Comparison of ENCODE assay signal across 8 cellular contexts in genomic region chr5:95081500-95082355, GRCh38.
DNase-seq lines count a peak whose midpoint lies in the region; ATAC-seq and TF ChIP-seq lines count a peak whose summit lies in the region.

No MANE protein-coding gene starts in this region.

- H3K27me3 ChIP-seq in adrenal gland (no peaks in the 10 kb centered on the region), hepatocyte (no peaks in the 10 kb centered on the region), skeletal muscle satellite cell (ENCODE audit: control insufficient read depth, insufficient read depth, low read length) (no peaks in the 10 kb centered on the region)

- in situ Hi-C loops in ACHN (cut with HindIII; ENCODE audit: low pct_ligation_motif_present, low pct_unique_long_range_greater_than_20kb, low sequenced_read_pairs): no loop called here

- H3K27ac ChIP-seq in adrenal gland: peak overlapping the region in 1 of 5 donors; percentile 59
- H3K27ac ChIP-seq in hepatocyte: no peak overlapping the region

- H3K4me2 ChIP-seq in hepatocyte (peak overlapping the region; percentile 54), skeletal muscle satellite cell (ENCODE audit: low read length) (peak overlapping the region; percentile 75)

- no peaks in the 10 kb centered on the region for H4K20me1 ChIP-seq in hepatocyte (ENCODE audit: insufficient read depth, poor library complexity, severe bottlenecking)

- H3K9me2 ChIP-seq in hepatocyte (replicated peaks; ENCODE audit: insufficient read depth): no peaks in the 10 kb centered on the region

- no peaks in the 10 kb centered on the region for H3K9me3 ChIP-seq in adrenal gland (replicated peaks in 1 of 3)
- no peaks in the 10 kb centered on the region for H3K9me3 ChIP-seq in hepatocyte (ENCODE audit: low read depth)
- H3K9me3 ChIP-seq in skeletal muscle satellite cell (replicated peaks; ENCODE audit: low read length): no peaks in the 10 kb centered on the region

- H3K9ac ChIP-seq in skeletal muscle satellite cell (ENCODE audit: low read depth, low read length): peak overlapping the region; percentile 88

- no peaks in the 10 kb centered on the region for H3K36me3 ChIP-seq in adrenal gland (replicated peaks in 1 of 2)
- no peaks in the 10 kb centered on the region for H3K36me3 ChIP-seq in hepatocyte (replicated peaks; ENCODE audit: insufficient read depth, low read depth)
- no peaks in the 10 kb centered on the region for H3K36me3 ChIP-seq in skeletal muscle satellite cell (ENCODE audit: insufficient read depth, low read length)

- intact Hi-C loops in adrenal gland (cut with DNase I): no loop called here

- TF ChIP-seq CTCF in adrenal gland (IDR thresholded peaks at IDR 0.05) (no peak), hepatocyte (IDR thresholded peaks at IDR 0.05; ENCODE audit: poor library complexity) (no peak)

- peak overlapping the region in 1 of 4 donors; percentile 41 for H3K4me3 ChIP-seq in adrenal gland
- H3K4me3 ChIP-seq in hepatocyte: no peak overlapping the region
- H3K4me3 ChIP-seq in skeletal muscle satellite cell (ENCODE audit: low read length): peak overlapping the region; percentile 74

- H3K79me2 ChIP-seq in hepatocyte: no peaks in the 10 kb centered on the region

- ATAC-seq in GM18505 (IDR thresholded peaks at IDR 0.05; ENCODE audit: unreplicated experiment) (peak; percentile 93), HG02840 (IDR thresholded peaks at IDR 0.05; ENCODE audit: low FRiP score, unreplicated experiment) (peak; percentile 84)

- H3K4me1 ChIP-seq in adrenal gland (replicated peaks in 1 of 2) (no peaks in the 10 kb centered on the region), hepatocyte (ENCODE audit: insufficient read depth) (no peaks in the 10 kb centered on the region), skeletal muscle satellite cell (ENCODE audit: control insufficient read depth, insufficient read depth, low read length) (peaks cover 24% of the 10 kb centered on the region)

- WGBS in adrenal gland, 4 donors: 18 to 24% (median 20%) methylated on average over 8 of the region's 8 CpGs
- 28% methylated on average over 8 of the region's 8 CpGs for WGBS in hepatocyte (ENCODE audit: low lambda C conversion rate, missing lambda C conversion rate)

- H2AFZ ChIP-seq in hepatocyte: no peak overlapping the region

- peak; percentile 90 for DNase-seq in ACHN
- peak; percentile 35 for DNase-seq in NCI-H2227 treated with DMSO at 0.1 percent for 48 hours (lab: John Stamatoyannopoulos, UW)
- peak in 6 of 7 donors; percentile 19 to 62 (median 30) for DNase-seq in adrenal gland
- DNase-seq in hepatocyte (ENCODE audit: low spot score): peak; percentile 66
- DNase-seq in DMS 273 treated with DMSO at 0.1 percent for 48 hours (lab: John Stamatoyannopoulos, UW): no peak

- TF ChIP-seq POLR2A in GM18505 (IDR thresholded peaks at IDR 0.05; ENCODE audit: borderline replicate concordance, extremely low read depth, insufficient read depth, insufficient read length) (peak; percentile 76), adrenal gland (IDR thresholded peaks at IDR 0.05) (peak; percentile 42 to 52)
